In genomic region chr5:138943615-138944173, GRCh38 we compare ENCODE assay signal across 18 cellular contexts.
DNase-seq lines count a peak whose midpoint lies in the region; ATAC-seq, FAIRE-seq and TF ChIP-seq lines count a peak whose summit lies in the region.
"Had no signal": no experiment of that assay in that cellular context is flagged by ENCODE, and none has a peak within 500 bp of the region (broad histone marks: within the 10 kb centered on the region; RNA-seq: fewer than 3 reads in every experiment).

No MANE protein-coding gene starts in this region.

- peak; percentile 4 for ATAC-seq in mucosa of descending colon
- ATAC-seq in HG02763 (IDR thresholded peaks at IDR 0.05; ENCODE audit: unreplicated experiment) = no peak
- ATAC-seq in GM21619 (IDR thresholded peaks at IDR 0.05; ENCODE audit: unreplicated experiment) = no peak
- ATAC-seq in HG02884 (IDR thresholded peaks at IDR 0.05; ENCODE audit: unreplicated experiment) = no peak
- ATAC-seq: gastrocnemius medialis had no signal

- H3K4me1 Mint-ChIP-seq in H9 = peaks cover 36 to 49% of the 10 kb centered on the region in 2 experiments
- H3K4me1 Mint-ChIP-seq: B cell had no signal

- H3K56ac ChIP-seq in H9 (ENCODE audit: insufficient read length, low read depth, low read length) (no peak overlapping the region), H1 (replicated peaks; ENCODE audit: insufficient read length, low read depth, low read length) (no peak overlapping the region)

- no peak overlapping the region for H2BK12ac ChIP-seq in H9 (ENCODE audit: insufficient read length, low read depth, low read length)
- H2BK12ac ChIP-seq in H1 (ENCODE audit: low read depth, low read length) = no peak overlapping the region

- H2BK120ac ChIP-seq in H9 (ENCODE audit: low read depth, low read length, poor library complexity, severe bottlenecking) (no peak overlapping the region), H1 (replicated peaks; ENCODE audit: low read depth, low read length) (no peak overlapping the region)

- H3K27me3 ChIP-seq in BLaER1 = no peaks in the 10 kb centered on the region
- no peaks in the 10 kb centered on the region for H3K27me3 ChIP-seq in H9 (ENCODE audit: insufficient read depth, low read length)
- no peaks in the 10 kb centered on the region for H3K27me3 ChIP-seq in H1 (replicated peaks in 1 of 4; ENCODE audit: control insufficient read depth in 3 of 4, extremely low read depth in 1 of 4, insufficient read depth in 3 of 4, low read length in 3 of 4)
- H3K27me3 ChIP-seq: brain microvascular endothelial cell, gastrocnemius medialis, upper lobe of right lung had no signal

- TF ChIP-seq EP300 in H1 (IDR thresholded peaks at IDR 0.05; ENCODE audit: borderline replicate concordance in 1 of 2, low read depth in 2 of 2, low read length in 2 of 2) = no peak

- peak overlapping the region; percentile 45 for H3K4me3 ChIP-seq in BLaER1
- H3K4me3 ChIP-seq in H1 (ENCODE audit: extremely low read depth in 1 of 4, insufficient read depth in 2 of 4, low read depth in 3 of 4, low read length in 4 of 4) = no peak overlapping the region
- no peak overlapping the region for H3K4me3 ChIP-seq in mucosa of descending colon
- H3K4me3 ChIP-seq: gastrocnemius medialis, upper lobe of right lung had no signal

- POLR2A ChIA-PET in H1 (lab: Charles Lee; ENCODE audit: partially characterized antibody) = no interaction called here

- H3K79me1 ChIP-seq in H9 (ENCODE audit: insufficient read depth, low read depth, low read length, poor library complexity, severe bottlenecking) (no peaks in the 10 kb centered on the region), H1 (ENCODE audit: low read depth, low read length) (no peaks in the 10 kb centered on the region)

- H3K36me3 ChIP-seq in BLaER1 (peaks cover 19% of the 10 kb centered on the region; the same call in 1 of the 2 replicates), H1 (ENCODE audit: control insufficient read depth in 2 of 4, insufficient read depth in 4 of 4, low read length in 3 of 4) (no peaks in the 10 kb centered on the region), mucosa of descending colon (ENCODE audit: low read depth) (no peaks in the 10 kb centered on the region)
- H3K36me3 ChIP-seq: brain microvascular endothelial cell had no signal

- CTCF ChIA-PET in H1 (lab: Charles Lee; ENCODE audit: partially characterized antibody) = interaction anchor here (0.8 to 2.2 kb wide), 6 partner anchors 10 to 41 kb away, joined by 3 to 10 read pairs (median 3); no protein-coding TSS in a partner anchor

- no peak overlapping the region for H3K4me3 Mint-ChIP-seq in H9
- H3K4me3 Mint-ChIP-seq: activated CD4-positive, alpha-beta T cell treated with anti-CD3 and anti-CD28 coated beads, Interleukin-2, amount 10 ng/mL, durations not matched to agents 7 days and 5 days; B cell; T-helper 2 cell treated with Interferon-gamma antibody and Interleukin-4, amounts not matched to agents 5 μg/mL and 100 μg/mL, for 36 hours had no signal

- H2BK5ac ChIP-seq in H9 (ENCODE audit: insufficient read length, low read length) (no peak overlapping the region), H1 (ENCODE audit: low read depth, low read length) (no peak overlapping the region)

- no peak for DNase-seq in H9
- DNase-seq in H1 (ENCODE audit: low read depth in 1 of 2, low spot score in 2 of 2) = no peak
- no peak for DNase-seq in mucosa of descending colon
- no peak for DNase-seq in NCI-H1048 (lab: John Stamatoyannopoulos, UW)
- DNase-seq: activated CD4-positive, alpha-beta T cell treated with anti-CD3 and anti-CD28 coated beads, Interleukin-2, amount 10 ng/mL, durations not matched to agents 7 days and 5 days; brain microvascular endothelial cell; gastrocnemius medialis; hypothalamus; IMR-90; NCI-H2081 treated with DMSO at 0.1 percent for 48 hours; NCI-H345; upper lobe of right lung had no signal

- peak overlapping the region; percentile 67 for H3K9ac ChIP-seq in BLaER1
- H3K9ac ChIP-seq in H9 (ENCODE audit: extremely low read depth, insufficient read length, low read length) = no peak overlapping the region
- no peak overlapping the region for H3K9ac ChIP-seq in H1 (replicated peaks in 1 of 4; ENCODE audit: extremely low read depth in 1 of 4, low read depth in 3 of 4, low read length in 3 of 4)

- peaks cover 3% of the 10 kb centered on the region; the same call in 1 of the 2 replicates for H3K27me3 Mint-ChIP-seq in H9 (ENCODE audit: low read depth)
- H3K27me3 Mint-ChIP-seq: activated CD4-positive, alpha-beta T cell treated with anti-CD3 and anti-CD28 coated beads, Interleukin-2, amount 10 ng/mL, durations not matched to agents 7 days and 5 days; B cell had no signal

- H3K4me1 ChIP-seq in BLaER1 = peaks cover 73% of the 10 kb centered on the region
- H3K4me1 ChIP-seq in H9 (ENCODE audit: insufficient read depth, low read length) = no peaks in the 10 kb centered on the region
- peaks cover 0 to 22% (median 10%) of the 10 kb centered on the region in 4 experiments; a peak in 6 of 7 replicates for H3K4me1 ChIP-seq in H1 (replicated peaks in 1 of 4; ENCODE audit: control insufficient read depth in 3 of 4, insufficient read depth in 4 of 4, low read length in 3 of 4)
- no peaks in the 10 kb centered on the region for H3K4me1 ChIP-seq in mucosa of descending colon (ENCODE audit: low read depth)
- H3K4me1 ChIP-seq: gastrocnemius medialis, upper lobe of right lung had no signal

- H2BK15ac ChIP-seq in H9 (ENCODE audit: low read depth, low read length) (no peak overlapping the region), H1 (ENCODE audit: low read length) (0 out of 2 replicates have a peak overlapping the region, but pooled peaks have one; percentile 29)

- H3K4me2 ChIP-seq in BLaER1 (peak overlapping the region; percentile 87), H9 (ENCODE audit: insufficient read depth, insufficient read length, low read length) (no peak overlapping the region), H1 (ENCODE audit: insufficient read depth in 1 of 2, low read depth in 2 of 2, low read length in 2 of 2) (no peak overlapping the region)

- H3K27ac ChIP-seq in BLaER1 (peak overlapping the region; percentile 81), H9 (ENCODE audit: insufficient read length, low read depth, low read length) (no peak overlapping the region), H1 (ENCODE audit: low read depth, low read length) (no peak overlapping the region)
- H3K27ac ChIP-seq: brain microvascular endothelial cell, gastrocnemius medialis, upper lobe of right lung had no signal

- no peak overlapping the region for H3K23ac ChIP-seq in H9 (ENCODE audit: insufficient read length, low read depth, low read length)
- no peak overlapping the region for H3K23ac ChIP-seq in H1 (ENCODE audit: insufficient read length)

- TF ChIP-seq CTCF in H9 (conservative IDR thresholded peaks at IDR 0.05) (no peak), H1 (IDR thresholded peaks at IDR 0.05; ENCODE audit: control extremely low read depth in 1 of 3, insufficient read depth in 1 of 3, low read depth in 1 of 3, low read length in 3 of 3) (no peak), mucosa of descending colon (IDR thresholded peaks at IDR 0.05) (no peak)

- H3K36me3 Mint-ChIP-seq in H9 (ENCODE audit: insufficient read depth in 1 of 3, low read depth in 3 of 3) = peaks cover 0 to 1% (median 0%) of the 10 kb centered on the region in 3 experiments; a peak in 1 of 7 replicates

- TF ChIP-seq POLR2A in H1 (IDR thresholded peaks at IDR 0.05; ENCODE audit: control extremely low read depth in 1 of 2, low read depth in 2 of 2, low read length in 2 of 2) = no peak

- no peak overlapping the region for H2BK20ac ChIP-seq in H9 (ENCODE audit: low read depth, low read length, poor library complexity, severe bottlenecking)
- H2BK20ac ChIP-seq in H1 (ENCODE audit: low read length) = no peak overlapping the region

- no peaks in the 10 kb centered on the region for H3K9me3 Mint-ChIP-seq in H9
- H3K9me3 Mint-ChIP-seq: activated CD4-positive, alpha-beta T cell treated with anti-CD3 and anti-CD28 coated beads, Interleukin-2, amount 10 ng/mL, durations not matched to agents 7 days and 5 days; T-helper 2 cell treated with Interferon-gamma antibody and Interleukin-4, amounts not matched to agents 5 μg/mL and 100 μg/mL, for 36 hours had no signal

- H3K23me2 ChIP-seq in H9 (ENCODE audit: insufficient read length, low read depth, low read length, poor library complexity, severe bottlenecking) = no peaks in the 10 kb centered on the region
- H3K23me2 ChIP-seq in H1 (ENCODE audit: low read depth, low read length) = no peaks in the 10 kb centered on the region

- no peak for TF ChIP-seq RAD21 in H1 (IDR thresholded peaks at IDR 0.05 in 1 of 2, conservative IDR thresholded peaks at IDR 0.05 in 1 of 2; ENCODE audit: low read depth in 2 of 2, low read length in 2 of 2)

- H2AFZ ChIP-seq in H9 (ENCODE audit: low read length) = no peak overlapping the region
- no peak overlapping the region for H2AFZ ChIP-seq in H1 (ENCODE audit: low read length)

- H4K8ac ChIP-seq in H9 (replicated peaks; ENCODE audit: insufficient read length, low read depth, low read length) (no peak overlapping the region), H1 (ENCODE audit: extremely low read depth, insufficient read depth, low read length) (no peak overlapping the region)

- no peak for FAIRE-seq in H1 (lab: Jason Lieb, UNC)

- H4K5ac ChIP-seq in H9 (ENCODE audit: insufficient read length, low read depth, low read length) (no peak overlapping the region), H1 (ENCODE audit: insufficient read length, low read depth, low read length) (no peak overlapping the region)

- H2AK5ac ChIP-seq in H9 (ENCODE audit: insufficient read length, low read length) (no peak overlapping the region), H1 (ENCODE audit: low read depth, low read length) (no peak overlapping the region)

- H3K4ac ChIP-seq in H9 (ENCODE audit: low read depth, low read length) (no peak overlapping the region), H1 (replicated peaks; ENCODE audit: insufficient read length, low read depth, low read length) (peak overlapping the region; percentile 66)

- WGBS in H9 (ENCODE audit: extremely low coverage, insufficient read length, low lambda C conversion rate) = no CpG with 5 or more reads among the region's 6 CpGs
- 90% methylated on average over 6 of the region's 6 CpGs; no CpG with 5 or more reads in 1 of the 2 experiments for WGBS in H1 (ENCODE audit: extremely low coverage in 1 of 2, insufficient coverage in 1 of 2, insufficient read length in 1 of 2, insufficient replicate concordance in 2 of 2, low coverage in 1 of 2, low lambda C conversion rate in 2 of 2, missing lambda C conversion rate in 1 of 2), 2 experiments

- H3K9me3 ChIP-seq in BLaER1 = no peaks in the 10 kb centered on the region
- H3K9me3 ChIP-seq in H9 (ENCODE audit: control insufficient read depth, low read depth, low read length) = no peaks in the 10 kb centered on the region
- H3K9me3 ChIP-seq in H1 (ENCODE audit: insufficient read depth in 2 of 2, low read depth in 1 of 2, low read length in 1 of 2) = no peaks in the 10 kb centered on the region
- no peaks in the 10 kb centered on the region for H3K9me3 ChIP-seq in mucosa of descending colon
- H3K9me3 ChIP-seq: gastrocnemius medialis, upper lobe of right lung had no signal

- H3K18ac ChIP-seq in H9 (ENCODE audit: insufficient read length, low read depth, low read length) (no peak overlapping the region), H1 (ENCODE audit: extremely low read depth, low read length) (no peak overlapping the region)

- no peak overlapping the region for H3T11ph ChIP-seq in H9 (ENCODE audit: low read length)

- intact Hi-C loops in mucosa of descending colon (cut with DNase I, micrococcal nuclease) = no loop called here

- H4K91ac ChIP-seq in H9 (ENCODE audit: insufficient read length, low read depth, low read length) (no peak overlapping the region), H1 (replicated peaks; ENCODE audit: insufficient read length, low read length) (peak overlapping the region; percentile 6)

- H4K20me1 ChIP-seq in BLaER1 (0 out of 2 replicates have a peak, but pooled peaks cover 10% of the 10 kb centered on the region), H9 (ENCODE audit: control insufficient read depth, insufficient read depth, insufficient read length) (no peaks in the 10 kb centered on the region), H1 (replicated peaks in 1 of 2; ENCODE audit: control insufficient read depth in 1 of 2, insufficient read depth in 2 of 2, low read length in 2 of 2) (peaks cover 0 to 3% of the 10 kb centered on the region in 2 experiments)

- H3K79me2 ChIP-seq in H9 (ENCODE audit: insufficient read depth, low read length) (no peaks in the 10 kb centered on the region), H1 (ENCODE audit: control insufficient read depth in 1 of 2, insufficient read depth in 2 of 2, low read length in 2 of 2) (no peaks in the 10 kb centered on the region)

- H3K27ac Mint-ChIP-seq in H9 = peak overlapping the region; percentile 33 to 90 (median 84); a peak in 4 of 7 replicates
- H3K27ac Mint-ChIP-seq: activated CD4-positive, alpha-beta T cell treated with anti-CD3 and anti-CD28 coated beads, Interleukin-2, amount 10 ng/mL, durations not matched to agents 7 days and 5 days; B cell; T-helper 2 cell treated with Interferon-gamma antibody and Interleukin-4, amounts not matched to agents 5 μg/mL and 100 μg/mL, for 36 hours had no signal

- H3K14ac ChIP-seq in H9 (ENCODE audit: insufficient read depth, low read length) (peak overlapping the region; percentile 41; the same call in 1 of the 2 replicates), H1 (ENCODE audit: insufficient read length) (no peak overlapping the region)
